Comparison of ENCODE assay signal across 1 cellular context in genomic region chrX:23937100-23937499, GRCh38.
TF ChIP-seq lines count a peak whose summit lies in the region.

No MANE protein-coding gene starts in this region.

TF ChIP-seq in K562, 482 proteins besides CTCF, POLR2A, EP300 and RAD21:
- TF ChIP-seq PRDM10 (IDR thresholded peaks at IDR 0.05; ENCODE audit: partially characterized antibody) (peak; percentile 46), ZNF449 (CRISPR knock-in tag; IDR thresholded peaks at IDR 0.05) (no peak), TSC22D4 (tag; IDR thresholded peaks at IDR 0.05) (no peak), POU5F1 (IDR thresholded peaks at IDR 0.05; ENCODE audit: borderline replicate concordance, low read depth, low read length, partially characterized antibody) (no peak), ELK1 (CRISPR knock-in tag; IDR thresholded peaks at IDR 0.05) (no peak)
